38 cellular contexts compared by ENCODE assay signal in genomic region chr9:86809151-86809550, GRCh38.
"Had no signal": no experiment of that assay in that cellular context is flagged by ENCODE, and none has a peak within 500 bp of the region (broad histone marks: within the 10 kb centered on the region; RNA-seq: fewer than 3 reads in every experiment).

No MANE protein-coding gene starts in this region.

- H3K9me3 ChIP-seq: adrenal gland, body of pancreas, breast epithelium had no signal

- DNase-seq: activated B cell treated with CpG ODN at 0.5 μM for 24 hours; activated CD4-positive, alpha-beta memory T cell treated with anti-CD3 and anti-CD28 coated beads for 36 hours; activated CD4-positive, alpha-beta T cell treated with anti-CD3 and anti-CD28 coated beads for 4 hours; activated CD4-positive, alpha-beta T cell treated with anti-CD3 and anti-CD28 coated beads, Interleukin-2, amount 10 ng/mL, durations not matched to agents 24 days and 14 days; activated CD4-positive, alpha-beta T cell treated with anti-CD3 and anti-CD28 coated beads, Interleukin-2, amount 50 U/mL, for 1 hour; activated CD4-positive, alpha-beta T cell treated with anti-CD3 and anti-CD28 coated beads, Interleukin-2, amount 50 U/mL, for 4 hours; activated CD4-positive, CD25-positive, alpha-beta regulatory T cell treated with anti-CD3 and anti-CD28 coated beads, Interleukin-2, amount 50 U/mL, for 72 hours; activated CD8-positive, alpha-beta memory T cell treated with anti-CD3 and anti-CD28 coated beads, Interleukin-2, amount 50 U/mL, for 4 hours; activated CD8-positive, alpha-beta T cell treated with anti-CD3 and anti-CD28 coated beads for 36 hours; activated effector memory CD4-positive, alpha-beta T cell treated with anti-CD3 and anti-CD28 coated beads, Interleukin-2, amount 50 U/mL, for 16 hours; activated gamma-delta T cell treated with Interleukin-2 at 50 U/mL for 16 hours; activated naive CD4-positive, alpha-beta T cell; activated naive CD4-positive, alpha-beta T cell treated with anti-CD3 and anti-CD28 coated beads for 36 hours; activated naive CD4-positive, alpha-beta T cell treated with anti-CD3 and anti-CD28 coated beads, Interleukin-2, amount 50 U/mL, for 16 hours; activated naive CD8-positive, alpha-beta T cell treated with anti-CD3 and anti-CD28 coated beads for 36 hours; activated T-cell treated with anti-CD3 and anti-CD28 coated beads for 4 hours; activated T-cell treated with anti-CD3 and anti-CD28 coated beads, Interleukin-2, amount 50 U/mL, for 1 hour; activated T-cell treated with anti-CD3 and anti-CD28 coated beads, Interleukin-2, amount 50 U/mL, for 4 hours; activated T-cell treated with anti-CD3 and anti-CD28 coated beads, Interleukin-2, amount 50 U/mL, for 72 hours; adrenal gland; amniotic stem cell; aorta; body of pancreas; brain microvascular endothelial cell; central memory CD4-positive, alpha-beta T cell; SW 1271; T-helper 1 cell; T-helper 2 cell; T-helper 9 cell had no signal

- H3K36me3 Mint-ChIP-seq: activated CD4-positive, alpha-beta memory T cell treated with anti-CD3 and anti-CD28 coated beads for 36 hours; activated naive CD4-positive, alpha-beta T cell treated with anti-CD3 and anti-CD28 coated beads, Interleukin-2, amount 50 U/mL, for 72 hours; activated naive CD8-positive, alpha-beta T cell treated with anti-CD3 and anti-CD28 coated beads for 36 hours had no signal

- FAIRE-seq: astrocyte, TTC549 had no signal

- H3K9me3 Mint-ChIP-seq: activated B cell treated with CpG ODN at 0.5 μM for 24 hours; activated CD4-positive, alpha-beta memory T cell treated with anti-CD3 and anti-CD28 coated beads for 36 hours; activated CD4-positive, alpha-beta T cell treated with anti-CD3 and anti-CD28 coated beads, Interleukin-2, amount 10 ng/mL, durations not matched to agents 24 days and 14 days; activated CD8-positive, alpha-beta T cell treated with anti-CD3 and anti-CD28 coated beads for 36 hours; activated naive CD4-positive, alpha-beta T cell treated with anti-CD3 and anti-CD28 coated beads for 36 hours; activated naive CD8-positive, alpha-beta T cell treated with anti-CD3 and anti-CD28 coated beads for 36 hours; activated T-cell treated with anti-CD3 and anti-CD28 coated beads, Interleukin-2, amount 50 U/mL, for 4 hours; activated T-cell treated with anti-CD3 and anti-CD28 coated beads, Interleukin-2, amount 50 U/mL, for 72 hours; activated T-helper 17 cell treated with anti-CD3 and anti-CD28 coated beads, Interleukin-2, amount 50 U/mL, for 72 hours; T-helper 2 cell treated with Interferon-gamma antibody and Interleukin-4, amounts not matched to agents 5 μg/mL and 100 μg/mL, for 36 hours had no signal

- ATAC-seq: activated CD8-positive, alpha-beta T cell treated with anti-CD3 and anti-CD28 coated beads for 36 hours; activated naive CD4-positive, alpha-beta T cell treated with anti-CD3 and anti-CD28 coated beads, Interleukin-2, amount 50 U/mL, for 72 hours; activated T-cell treated with anti-CD3 and anti-CD28 coated beads, Interleukin-2, amount 50 U/mL, for 4 hours; activated T-cell treated with anti-CD3 and anti-CD28 coated beads, Interleukin-2, amount 50 U/mL, for 72 hours; activated T-helper 17 cell treated with anti-CD3 and anti-CD28 coated beads, Interleukin-2, amount 50 U/mL, for 72 hours; body of pancreas had no signal

- H3K27ac ChIP-seq: adrenal gland, body of pancreas, brain microvascular endothelial cell, breast epithelium, VCaP had no signal

- H3K4me1 Mint-ChIP-seq: activated B cell treated with CpG ODN at 0.5 μM for 24 hours; activated CD4-positive, alpha-beta T cell treated with anti-CD3 and anti-CD28 coated beads, Interleukin-2, amount 10 ng/mL, durations not matched to agents 24 days and 14 days; activated naive CD8-positive, alpha-beta T cell treated with anti-CD3 and anti-CD28 coated beads for 36 hours; activated T-helper 17 cell treated with anti-CD3 and anti-CD28 coated beads, Interleukin-2, amount 50 U/mL, for 72 hours had no signal

- H3K4me3 ChIP-seq: adrenal gland, body of pancreas, breast epithelium had no signal

- H3K27me3 Mint-ChIP-seq: activated B cell treated with CpG ODN at 0.5 μM for 24 hours; activated CD4-positive, alpha-beta memory T cell treated with anti-CD3 and anti-CD28 coated beads for 36 hours; activated CD4-positive, alpha-beta T cell treated with anti-CD3 and anti-CD28 coated beads, Interleukin-2, amount 10 ng/mL, durations not matched to agents 24 days and 14 days had no signal

- H3K4me1 ChIP-seq: adrenal gland, body of pancreas, breast epithelium had no signal

- H3K4me3 Mint-ChIP-seq: activated B cell treated with CpG ODN at 0.5 μM for 24 hours; activated CD4-positive, alpha-beta memory T cell treated with anti-CD3 and anti-CD28 coated beads for 36 hours; activated CD4-positive, alpha-beta T cell treated with anti-CD3 and anti-CD28 coated beads, Interleukin-2, amount 10 ng/mL, durations not matched to agents 24 days and 14 days; activated CD8-positive, alpha-beta T cell treated with anti-CD3 and anti-CD28 coated beads for 36 hours; activated naive CD4-positive, alpha-beta T cell treated with anti-CD3 and anti-CD28 coated beads for 36 hours; activated naive CD8-positive, alpha-beta T cell treated with anti-CD3 and anti-CD28 coated beads for 36 hours; activated T-cell treated with anti-CD3 and anti-CD28 coated beads, Interleukin-2, amount 50 U/mL, for 4 hours; activated T-cell treated with anti-CD3 and anti-CD28 coated beads, Interleukin-2, amount 50 U/mL, for 72 hours; activated T-helper 1 cell treated with anti-CD3 and anti-CD28 coated beads, Interleukin-12 subunit alpha, Interleukin-12 subunit beta, Interleukin-2, Interleukin-4 antibody, amounts not matched to agents 30 ng/mL and 10 ng/mL and 1 ng/mL, durations not matched to agents 14 hours and 24 hours and 36 hours; activated T-helper 17 cell treated with anti-CD3 and anti-CD28 coated beads, Interleukin-2, amount 50 U/mL, for 72 hours; T-helper 1 cell treated with Interleukin-12 subunit alpha and Interleukin-12 subunit beta and Interleukin-4 antibody, amounts not matched to agents 30 μg/mL and 1 μg/mL, for 36 hours; T-helper 2 cell treated with Interferon-gamma antibody and Interleukin-4, amounts not matched to agents 5 μg/mL and 100 μg/mL, for 36 hours had no signal

- H3K36me3 ChIP-seq: adrenal gland, brain microvascular endothelial cell, breast epithelium had no signal

- H3K27ac Mint-ChIP-seq: activated B cell treated with CpG ODN at 0.5 μM for 24 hours; activated CD4-positive, alpha-beta memory T cell treated with anti-CD3 and anti-CD28 coated beads for 36 hours; activated CD4-positive, alpha-beta T cell treated with anti-CD3 and anti-CD28 coated beads, Interleukin-2, amount 10 ng/mL, durations not matched to agents 24 days and 14 days; activated CD8-positive, alpha-beta T cell treated with anti-CD3 and anti-CD28 coated beads for 36 hours; activated naive CD4-positive, alpha-beta T cell treated with anti-CD3 and anti-CD28 coated beads for 36 hours; activated naive CD4-positive, alpha-beta T cell treated with anti-CD3 and anti-CD28 coated beads, Interleukin-2, amount 50 U/mL, for 72 hours; activated naive CD8-positive, alpha-beta T cell treated with anti-CD3 and anti-CD28 coated beads for 36 hours; activated T-cell treated with anti-CD3 and anti-CD28 coated beads, Interleukin-2, amount 50 U/mL, for 72 hours; activated T-helper 1 cell treated with anti-CD3 and anti-CD28 coated beads, Interleukin-12 subunit alpha, Interleukin-12 subunit beta, Interleukin-2, Interleukin-4 antibody, amounts not matched to agents 30 ng/mL and 10 ng/mL and 1 ng/mL, durations not matched to agents 14 hours and 24 hours and 36 hours; activated T-helper 17 cell treated with anti-CD3 and anti-CD28 coated beads, Interleukin-2, amount 50 U/mL, for 72 hours; T-helper 1 cell treated with Interleukin-12 subunit alpha and Interleukin-12 subunit beta and Interleukin-4 antibody, amounts not matched to agents 30 μg/mL and 1 μg/mL, for 36 hours; T-helper 2 cell treated with Interferon-gamma antibody and Interleukin-4, amounts not matched to agents 5 μg/mL and 100 μg/mL, for 36 hours had no signal

- H3K27me3 ChIP-seq: adrenal gland, body of pancreas, brain microvascular endothelial cell, breast epithelium had no signal
